Comparison of ENCODE assay signal across 14 cellular contexts in the genomic region with DNA sequence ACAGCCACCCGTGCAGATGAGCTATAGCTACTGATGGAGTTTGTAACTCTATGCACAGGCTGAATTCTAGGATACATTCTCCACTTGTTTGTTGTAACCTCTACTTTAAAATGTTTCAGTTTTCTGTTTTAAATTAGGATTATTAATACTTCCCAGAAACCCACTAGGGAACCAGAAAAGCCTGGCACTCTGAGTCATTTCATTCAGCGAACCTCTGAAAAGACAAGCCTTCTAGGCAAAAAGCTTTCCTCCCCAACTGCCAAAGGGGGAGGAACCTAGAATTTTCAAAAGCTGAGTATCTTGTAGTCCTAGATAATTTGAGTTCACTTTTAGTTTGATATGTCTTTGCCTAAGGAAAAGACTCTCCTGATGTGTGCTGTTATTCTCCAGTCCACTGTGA. TPM values are rescaled to one million over a fixed set of nuclear protein-coding genes. Genes with fewer than 3 reads are reported as not detected.
DNase-seq lines count a peak whose midpoint lies in the region; ATAC-seq and TF ChIP-seq lines count a peak whose summit lies in the region.
"Had no signal": no experiment of that assay in that cellular context is flagged by ENCODE, and none has a peak within 500 bp of the region (broad histone marks: within the 10 kb centered on the region; RNA-seq: fewer than 3 reads in every experiment).

No MANE protein-coding gene starts in this region.

- H3K36me3 ChIP-seq in SK-N-SH (replicated peaks in 1 of 2; ENCODE audit: control insufficient read depth in 1 of 2, insufficient read depth in 2 of 2, low read length in 1 of 2) (peaks cover 11 to 31% of the 10 kb centered on the region in 2 experiments), skeletal muscle satellite cell (ENCODE audit: insufficient read depth, low read length) (peaks cover 24% of the 10 kb centered on the region)

- no peak for TF ChIP-seq RAD21 in SK-N-SH (IDR thresholded peaks at IDR 0.05; ENCODE audit: low read length)

- peak overlapping the region; percentile 76 for H3K4me2 ChIP-seq in SK-N-SH
- peak overlapping the region; percentile 75 for H3K4me2 ChIP-seq in skeletal muscle satellite cell (ENCODE audit: low read length)

- no peak for TF ChIP-seq CTCF in SK-N-SH (IDR thresholded peaks at IDR 0.05)
- TF ChIP-seq CTCF in fibroblast of pulmonary artery (IDR thresholded peaks at IDR 0.05; ENCODE audit: low read length, missing control alignments), result no peak

- 19% methylated on average over 2 of the region's 2 CpGs for WGBS in SK-N-SH (ENCODE audit: low lambda C conversion rate)

- H3K79me2 ChIP-seq in SK-N-SH (ENCODE audit: insufficient read depth), result peaks cover 27% of the 10 kb centered on the region

- H3K9ac ChIP-seq in SK-N-SH (peak overlapping the region; percentile 74), skeletal muscle satellite cell (ENCODE audit: low read depth, low read length) (peak overlapping the region; percentile 59)

- no peaks in the 10 kb centered on the region for H4K20me1 ChIP-seq in SK-N-SH (ENCODE audit: insufficient read depth)

- H3K9me2 ChIP-seq in SK-N-SH, result no peaks in the 10 kb centered on the region

- H3K27me3 ChIP-seq in SK-N-SH (ENCODE audit: insufficient read depth) (no peaks in the 10 kb centered on the region), skeletal muscle satellite cell (ENCODE audit: control insufficient read depth, insufficient read depth, low read length) (no peaks in the 10 kb centered on the region)

- peak; percentile 75 for DNase-seq in EL
- DNase-seq in SK-N-SH, result no peak
- DNase-seq in fibroblast of pulmonary artery (ENCODE audit: low read depth), result peak; percentile 54
- no peak for DNase-seq in NCI-H526 treated with DMSO at 0.1 percent for 48 hours (lab: John Stamatoyannopoulos, UW)
- DNase-seq in NCI-H1105 treated with DMSO at 0.1 percent for 48 hours (lab: John Stamatoyannopoulos, UW), result no peak
- DNase-seq: activated CD4-positive, alpha-beta T cell treated with anti-CD3 and anti-CD28 coated beads for 4 hours; effector memory CD4-positive, alpha-beta T cell; naive B cell; NCI-H1417 treated with DMSO at 0.1 percent for 48 hours; NCI-H748 treated with DMSO at 0.1 percent for 48 hours; stimulated activated CD8-positive, alpha-beta memory T cell treated with anti-CD3 and anti-CD28 coated beads, Interleukin-4, amount 100 ng/mL, for 48 hours had no signal

- no peak overlapping the region for H2AFZ ChIP-seq in SK-N-SH (ENCODE audit: low read depth)

- no peak for ATAC-seq in GM19397 (IDR thresholded peaks at IDR 0.05; ENCODE audit: unreplicated experiment)
- ATAC-seq in HG02870 (IDR thresholded peaks at IDR 0.05; ENCODE audit: unreplicated experiment), result no peak

- peak overlapping the region; percentile 81 to 99 for H3K27ac ChIP-seq in SK-N-SH (ENCODE audit: low read depth in 2 of 2, low read length in 1 of 2)

- TF ChIP-seq EP300 in SK-N-SH (IDR thresholded peaks at IDR 0.05; ENCODE audit: borderline replicate concordance in 1 of 2, low read depth in 1 of 2, low read length in 1 of 2), result peak in 1 of 2 experiments; percentile 32; a peak in 1 of 4 replicates

- H3K4me3 ChIP-seq in SK-N-SH (ENCODE audit: low read depth in 2 of 2, low read length in 1 of 2) (peak overlapping the region in 1 of 2 experiments; percentile 33; a peak in 1 of 4 replicates), fibroblast of pulmonary artery (replicated peaks; ENCODE audit: low read depth, low read length) (no peak overlapping the region), skeletal muscle satellite cell (ENCODE audit: low read length) (peak overlapping the region; percentile 5)

- H3K9me3 ChIP-seq in SK-N-SH (no peaks in the 10 kb centered on the region), skeletal muscle satellite cell (replicated peaks; ENCODE audit: low read length) (no peaks in the 10 kb centered on the region)

- H3F3A ChIP-seq in SK-N-SH (replicated peaks; ENCODE audit: insufficient read depth), result peaks cover 31% of the 10 kb centered on the region

- POLR2A ChIA-PET in SK-N-SH (lab: Yijun Ruan, JAX), result interaction anchor here (1.1 kb wide), 1 partner anchor 14 kb away, joined by 3 read pairs; no protein-coding TSS in a partner anchor

- CTCF ChIA-PET in SK-N-SH (lab: Yijun Ruan, JAX), result no interaction called here

- H3K4me1 ChIP-seq in SK-N-SH (ENCODE audit: control insufficient read depth in 1 of 2, insufficient read depth in 2 of 2, low read depth in 1 of 2, low read length in 1 of 2), result peaks cover 12 to 20% of the 10 kb centered on the region in 2 experiments
- H3K4me1 ChIP-seq in skeletal muscle satellite cell (ENCODE audit: control insufficient read depth, insufficient read depth, low read length), result peaks cover 29% of the 10 kb centered on the region

TF ChIP-seq in SK-N-SH, 30 proteins besides CTCF, POLR2A, EP300 and RAD21 (continues in another document):
- TF ChIP-seq GATA2 (CRISPR knock-in tag; IDR thresholded peaks at IDR 0.05), result no peak
- TF ChIP-seq SIN3A (IDR thresholded peaks at IDR 0.05; ENCODE audit: borderline replicate concordance, low read depth, low read length), result no peak
- TF ChIP-seq ELF1 (IDR thresholded peaks at IDR 0.05), result no peak
- TF ChIP-seq CHD2 (IDR thresholded peaks at IDR 0.05; ENCODE audit: low read length, partially characterized antibody), result no peak
- TF ChIP-seq NFIC (IDR thresholded peaks at IDR 0.05; ENCODE audit: borderline replicate concordance), result no peak
- TF ChIP-seq MEF2A (IDR thresholded peaks at IDR 0.05; ENCODE audit: borderline replicate concordance, low read depth), result peak; percentile 48; the same call in 1 of the 2 replicates
- TF ChIP-seq FOXM1 (IDR thresholded peaks at IDR 0.05; ENCODE audit: low read depth), result no peak
- peak; percentile 28; the same call in 1 of the 2 replicates for TF ChIP-seq POLR2AphosphoS5 (IDR thresholded peaks at IDR 0.05; ENCODE audit: low read depth, low read length)
- peak; percentile 79 for TF ChIP-seq TCF12 (IDR thresholded peaks at IDR 0.05)
- no peak for TF ChIP-seq MXI1 (IDR thresholded peaks at IDR 0.05; ENCODE audit: low read depth, low read length)
- TF ChIP-seq FOSL2 (IDR thresholded peaks at IDR 0.05; ENCODE audit: borderline replicate concordance, low read depth), result peak; percentile 75
- TF ChIP-seq, protein P1, sequence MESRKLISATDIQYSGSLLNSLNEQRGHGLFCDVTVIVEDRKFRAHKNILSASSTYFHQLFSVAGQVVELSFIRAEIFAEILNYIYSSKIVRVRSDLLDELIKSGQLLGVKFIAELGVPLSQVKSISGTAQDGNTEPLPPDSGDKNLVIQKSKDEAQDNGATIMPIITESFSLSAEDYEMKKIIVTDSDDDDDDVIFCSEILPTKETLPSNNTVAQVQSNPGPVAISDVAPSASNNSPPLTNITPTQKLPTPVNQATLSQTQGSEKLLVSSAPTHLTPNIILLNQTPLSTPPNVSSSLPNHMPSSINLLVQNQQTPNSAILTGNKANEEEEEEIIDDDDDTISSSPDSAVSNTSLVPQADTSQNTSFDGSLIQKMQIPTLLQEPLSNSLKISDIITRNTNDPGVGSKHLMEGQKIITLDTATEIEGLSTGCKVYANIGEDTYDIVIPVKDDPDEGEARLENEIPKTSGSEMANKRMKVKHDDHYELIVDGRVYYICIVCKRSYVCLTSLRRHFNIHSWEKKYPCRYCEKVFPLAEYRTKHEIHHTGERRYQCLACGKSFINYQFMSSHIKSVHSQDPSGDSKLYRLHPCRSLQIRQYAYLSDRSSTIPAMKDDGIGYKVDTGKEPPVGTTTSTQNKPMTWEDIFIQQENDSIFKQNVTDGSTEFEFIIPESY (IDR thresholded peaks at IDR 0.05; ENCODE audit: borderline replicate concordance, low read depth), result no peak
- TF ChIP-seq NRF1 (IDR thresholded peaks at IDR 0.05; ENCODE audit: low read depth, low read length), result no peak
- TF ChIP-seq, protein P2, sequence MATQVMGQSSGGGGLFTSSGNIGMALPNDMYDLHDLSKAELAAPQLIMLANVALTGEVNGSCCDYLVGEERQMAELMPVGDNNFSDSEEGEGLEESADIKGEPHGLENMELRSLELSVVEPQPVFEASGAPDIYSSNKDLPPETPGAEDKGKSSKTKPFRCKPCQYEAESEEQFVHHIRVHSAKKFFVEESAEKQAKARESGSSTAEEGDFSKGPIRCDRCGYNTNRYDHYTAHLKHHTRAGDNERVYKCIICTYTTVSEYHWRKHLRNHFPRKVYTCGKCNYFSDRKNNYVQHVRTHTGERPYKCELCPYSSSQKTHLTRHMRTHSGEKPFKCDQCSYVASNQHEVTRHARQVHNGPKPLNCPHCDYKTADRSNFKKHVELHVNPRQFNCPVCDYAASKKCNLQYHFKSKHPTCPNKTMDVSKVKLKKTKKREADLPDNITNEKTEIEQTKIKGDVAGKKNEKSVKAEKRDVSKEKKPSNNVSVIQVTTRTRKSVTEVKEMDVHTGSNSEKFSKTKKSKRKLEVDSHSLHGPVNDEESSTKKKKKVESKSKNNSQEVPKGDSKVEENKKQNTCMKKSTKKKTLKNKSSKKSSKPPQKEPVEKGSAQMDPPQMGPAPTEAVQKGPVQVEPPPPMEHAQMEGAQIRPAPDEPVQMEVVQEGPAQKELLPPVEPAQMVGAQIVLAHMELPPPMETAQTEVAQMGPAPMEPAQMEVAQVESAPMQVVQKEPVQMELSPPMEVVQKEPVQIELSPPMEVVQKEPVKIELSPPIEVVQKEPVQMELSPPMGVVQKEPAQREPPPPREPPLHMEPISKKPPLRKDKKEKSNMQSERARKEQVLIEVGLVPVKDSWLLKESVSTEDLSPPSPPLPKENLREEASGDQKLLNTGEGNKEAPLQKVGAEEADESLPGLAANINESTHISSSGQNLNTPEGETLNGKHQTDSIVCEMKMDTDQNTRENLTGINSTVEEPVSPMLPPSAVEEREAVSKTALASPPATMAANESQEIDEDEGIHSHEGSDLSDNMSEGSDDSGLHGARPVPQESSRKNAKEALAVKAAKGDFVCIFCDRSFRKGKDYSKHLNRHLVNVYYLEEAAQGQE (IDR thresholded peaks at IDR 0.05; ENCODE audit: low read depth, low read length), result no peak
- no peak for TF ChIP-seq TEAD4 (IDR thresholded peaks at IDR 0.05; ENCODE audit: borderline replicate concordance, insufficient read depth)
- TF ChIP-seq TAF1 (IDR thresholded peaks at IDR 0.05; ENCODE audit: borderline replicate concordance, low read depth, low read length), result no peak
- TF ChIP-seq, protein P3, sequence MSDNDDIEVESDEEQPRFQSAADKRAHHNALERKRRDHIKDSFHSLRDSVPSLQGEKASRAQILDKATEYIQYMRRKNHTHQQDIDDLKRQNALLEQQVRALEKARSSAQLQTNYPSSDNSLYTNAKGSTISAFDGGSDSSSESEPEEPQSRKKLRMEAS (IDR thresholded peaks at IDR 0.05; ENCODE audit: low read depth), result no peak
- TF ChIP-seq FOXJ3 (CRISPR knock-in tag; IDR thresholded peaks at IDR 0.05), result no peak
- TF ChIP-seq GABPA (IDR thresholded peaks at IDR 0.05; ENCODE audit: low read depth), result no peak
- no peak for TF ChIP-seq YY1 (IDR thresholded peaks at IDR 0.05; ENCODE audit: low read depth)
- no peak for TF ChIP-seq SMC3 (IDR thresholded peaks at IDR 0.05; ENCODE audit: low read depth, low read length)

RNA-seq across cellular contexts. Expression of a gene that starts 43.2 kb away (rescaled TPM):
- 12.5 and 13.7 TPM in 2 replicates for polyA plus RNA-seq in SK-N-SH (2012; rRNA removed)
- 15.4 and 16.9 TPM in 2 replicates for polyA plus RNA-seq in SK-N-SH (2012; cell fraction: cytosol; rRNA removed)
- polyA plus RNA-seq in SK-N-SH (2012; cell fraction: nucleus; rRNA removed), result 17.9 and 25.7 TPM in 2 replicates
- 28.9 and 29.7 TPM in 2 replicates for total RNA-seq in skeletal muscle satellite cell (2012; rRNA removed)

Comparison
In these comparisons a context has a peak if more than half of its experiments do, and no peak if none do; other contexts are left out.
1. DNase-seq: peak in EL (single experiment) and fibroblast of pulmonary artery (single experiment); none in SK-N-SH (single experiment), NCI-H526 treated with DMSO at 0.1 percent for 48 hours (single experiment) and NCI-H1105 treated with DMSO at 0.1 percent for 48 hours (single experiment).